17 cellular contexts compared by ENCODE assay signal in the genomic region with DNA sequence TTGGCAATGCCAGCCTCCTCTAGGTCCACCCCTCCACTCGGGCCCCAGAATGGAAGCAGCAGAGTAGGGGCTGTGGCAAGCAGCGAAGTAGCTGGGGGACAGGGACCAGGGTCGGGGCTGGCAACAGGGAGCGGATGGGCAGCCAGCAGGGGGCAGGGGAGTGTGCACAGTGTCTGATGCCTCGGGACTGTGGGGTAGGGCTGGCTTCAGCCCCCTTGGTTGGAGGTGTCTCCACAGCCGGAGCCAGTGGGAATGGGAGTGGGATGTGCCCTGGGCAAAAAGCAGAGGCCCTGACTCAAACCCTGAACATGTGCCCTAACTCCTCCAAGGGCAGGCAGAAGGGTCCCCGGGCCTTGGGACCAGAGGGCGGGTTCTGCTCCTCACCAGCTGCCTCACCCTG. TPM values are rescaled to one million over a fixed set of nuclear protein-coding genes. Genes with fewer than 3 reads are reported as not detected.
DNase-seq lines count a peak whose midpoint lies in the region; ATAC-seq and TF ChIP-seq lines count a peak whose summit lies in the region.
"Had no signal": no experiment of that assay in that cellular context is flagged by ENCODE, and none has a peak within 500 bp of the region (broad histone marks: within the 10 kb centered on the region; RNA-seq: fewer than 3 reads in every experiment).

No MANE protein-coding gene starts in this region.

- H3K9me3 ChIP-seq in neuronal stem cell (replicated peaks in 1 of 2; ENCODE audit: control insufficient read depth in 2 of 2, insufficient read depth in 1 of 2, low read depth in 1 of 2, low read length in 2 of 2) (no peaks in the 10 kb centered on the region), mesenchymal stem cell (ENCODE audit: control insufficient read depth, low read length) (no peaks in the 10 kb centered on the region)
- H3K9me3 ChIP-seq: heart right ventricle, vagina had no signal

- DNase-seq in GF-D8 (lab: John Stamatoyannopoulos, UW) (peak; percentile 1), HL-60 (ENCODE audit: low read depth in 1 of 2, low spot score in 1 of 2) (no peak), WTC11 (ENCODE audit: low spot score) (peak; percentile 44), neuronal stem cell (ENCODE audit: low spot score) (no peak), mesenchymal stem cell (no peak), NCI-H69 (lab: John Stamatoyannopoulos, UW) (no peak)
- DNase-seq in activated T-cell treated with anti-CD3 and anti-CD28 coated beads, Interleukin-2, amount 50 U/mL, for 48 hours = no peak
- DNase-seq: activated CD8-positive, alpha-beta T cell treated with anti-CD3 and anti-CD28 coated beads, Interleukin-2, amount 10 ng/mL, durations not matched to agents 7 days and 5 days; amniotic stem cell; heart right ventricle; NCI-H2107 had no signal

- H2AK5ac ChIP-seq in neuronal stem cell (ENCODE audit: low read depth, low read length) = no peak overlapping the region
- H2AK5ac ChIP-seq in mesenchymal stem cell (ENCODE audit: low read length, severe bottlenecking) = no peak overlapping the region

- H3K9ac ChIP-seq in neuronal stem cell (ENCODE audit: low read depth, low read length, poor library complexity) (no peak overlapping the region), mesenchymal stem cell (ENCODE audit: low read length) (no peak overlapping the region)
- H3K9ac ChIP-seq: parathyroid adenoma had no signal

- no peak overlapping the region for H2BK15ac ChIP-seq in neuronal stem cell (ENCODE audit: low read length)
- no peak overlapping the region for H2BK15ac ChIP-seq in mesenchymal stem cell (ENCODE audit: low read depth, poor library complexity, severe bottlenecking)

- H2BK12ac ChIP-seq in neuronal stem cell (ENCODE audit: low read length) (no peak overlapping the region), mesenchymal stem cell (ENCODE audit: low read length in 2 of 2) (no peak overlapping the region)

- H3K4me3 Mint-ChIP-seq in WTC11 = no peak overlapping the region
- H3K4me3 Mint-ChIP-seq: activated CD8-positive, alpha-beta T cell treated with anti-CD3 and anti-CD28 coated beads, Interleukin-2, amount 10 ng/mL, durations not matched to agents 7 days and 5 days; activated T-helper 17 cell treated with anti-CD3 and anti-CD28 coated beads, Interleukin-2, amount 50 U/mL, for 72 hours; stimulated activated naive CD8-positive, alpha-beta T cell treated with anti-CD3 and anti-CD28 coated beads, Interleukin-15, Interleukin-2, amounts not matched to agents 100 ng/mL and 50 ng/mL, for 24 hours had no signal

- H3K14ac ChIP-seq in neuronal stem cell (ENCODE audit: low read length) (no peak overlapping the region), mesenchymal stem cell (ENCODE audit: low read length in 2 of 2) (no peak overlapping the region)

- WGBS in neuronal stem cell (ENCODE audit: extremely low coverage in 2 of 2, insufficient read length in 2 of 2, insufficient replicate concordance in 1 of 2), 2 donors = no CpG with 5 or more reads among the region's 8 CpGs
- WGBS in mesenchymal stem cell = 86% methylated on average over 5 of the region's 8 CpGs

- H3K27me3 ChIP-seq in HL-60 (ENCODE audit: insufficient read depth, poor library complexity, severe bottlenecking) (no peaks in the 10 kb centered on the region), neuronal stem cell (ENCODE audit: control insufficient read depth in 3 of 3, insufficient read depth in 3 of 3, low read depth in 1 of 3, low read length in 3 of 3) (no peaks in the 10 kb centered on the region), mesenchymal stem cell (ENCODE audit: control insufficient read depth in 1 of 2, insufficient read depth in 1 of 2, low read length in 2 of 2) (no peaks in the 10 kb centered on the region)
- H3K27me3 ChIP-seq: heart right ventricle, vagina had no signal

- H3K79me1 ChIP-seq in neuronal stem cell (ENCODE audit: low read depth, low read length) (no peaks in the 10 kb centered on the region), mesenchymal stem cell (replicated peaks; ENCODE audit: low read length, poor library complexity, severe bottlenecking) (no peaks in the 10 kb centered on the region)

- no peak overlapping the region for H2BK120ac ChIP-seq in neuronal stem cell (ENCODE audit: low read depth, low read length)
- no peak overlapping the region for H2BK120ac ChIP-seq in mesenchymal stem cell (ENCODE audit: low read depth, low read length)

- H3K36me3 Mint-ChIP-seq in WTC11 = no peaks in the 10 kb centered on the region

- H3K4ac ChIP-seq in neuronal stem cell (ENCODE audit: low read length) = no peak overlapping the region
- H3K4ac ChIP-seq in mesenchymal stem cell (ENCODE audit: low read depth in 1 of 2, low read length in 2 of 2) = no peak overlapping the region

- H3K27me3 Mint-ChIP-seq in WTC11 (ENCODE audit: low read depth) = no peaks in the 10 kb centered on the region
- H3K27me3 Mint-ChIP-seq: activated T-helper 17 cell treated with anti-CD3 and anti-CD28 coated beads, Interleukin-2, amount 50 U/mL, for 72 hours; stimulated activated naive CD8-positive, alpha-beta T cell treated with anti-CD3 and anti-CD28 coated beads, Interleukin-15, Interleukin-2, amounts not matched to agents 100 ng/mL and 50 ng/mL, for 24 hours had no signal

- H3K36me3 ChIP-seq in neuronal stem cell (replicated peaks in 1 of 2; ENCODE audit: control insufficient read depth in 2 of 2, insufficient read depth in 2 of 2, low read length in 2 of 2) (no peaks in the 10 kb centered on the region), mesenchymal stem cell (ENCODE audit: control insufficient read depth in 1 of 2, insufficient read depth in 2 of 2, low read depth in 1 of 2, low read length in 2 of 2) (peaks cover 37 to 43% of the 10 kb centered on the region in 2 experiments)

- H3K9me3 Mint-ChIP-seq in WTC11 = no peaks in the 10 kb centered on the region
- H3K9me3 Mint-ChIP-seq: activated T-helper 17 cell treated with anti-CD3 and anti-CD28 coated beads, Interleukin-2, amount 50 U/mL, for 72 hours; stimulated activated naive CD8-positive, alpha-beta T cell treated with anti-CD3 and anti-CD28 coated beads, Interleukin-15, Interleukin-2, amounts not matched to agents 100 ng/mL and 50 ng/mL, for 24 hours had no signal

- H2BK5ac ChIP-seq in neuronal stem cell (ENCODE audit: low read length) = no peak overlapping the region
- H2BK5ac ChIP-seq in mesenchymal stem cell (ENCODE audit: low read depth, low read length, poor library complexity, severe bottlenecking) = no peak overlapping the region

- peaks cover 3% of the 10 kb centered on the region for H3K4me1 Mint-ChIP-seq in WTC11

- H4K91ac ChIP-seq in neuronal stem cell (ENCODE audit: low read depth, low read length, poor library complexity) (no peak overlapping the region), mesenchymal stem cell (ENCODE audit: low read length) (no peak overlapping the region)

- H3K23ac ChIP-seq in neuronal stem cell (ENCODE audit: low read depth, low read length, poor library complexity) = no peak overlapping the region
- H3K23ac ChIP-seq in mesenchymal stem cell (ENCODE audit: low read length in 2 of 2) = no peak overlapping the region

- H4K8ac ChIP-seq in neuronal stem cell (ENCODE audit: low read depth, low read length) (no peak overlapping the region), mesenchymal stem cell (ENCODE audit: low read length) (no peak overlapping the region)

- no peak for TF ChIP-seq CTCF in HL-60 (IDR thresholded peaks at IDR 0.05; ENCODE audit: insufficient read depth, low read length)
- no peak for TF ChIP-seq CTCF in WTC11 (IDR thresholded peaks at IDR 0.05)

- H3K4me3 ChIP-seq in HL-60 (replicated peaks; ENCODE audit: insufficient read depth, low read length) (no peak overlapping the region), neuronal stem cell (ENCODE audit: low read length in 2 of 2) (no peak overlapping the region), mesenchymal stem cell (ENCODE audit: insufficient read depth in 1 of 2, low read depth in 1 of 2, low read length in 2 of 2) (no peak overlapping the region)
- H3K4me3 ChIP-seq: heart right ventricle, vagina had no signal

- H3K4me2 ChIP-seq in neuronal stem cell (ENCODE audit: insufficient read depth, low read length, poor library complexity, severe bottlenecking) = no peak overlapping the region
- no peak overlapping the region for H3K4me2 ChIP-seq in mesenchymal stem cell (ENCODE audit: low read length, poor library complexity, severe bottlenecking)

- POLR2A ChIA-PET in WTC11 (lab: Charles Lee) = no interaction called here

- H3K27ac Mint-ChIP-seq in WTC11 = no peak overlapping the region
- H3K27ac Mint-ChIP-seq: activated CD8-positive, alpha-beta T cell treated with anti-CD3 and anti-CD28 coated beads, Interleukin-2, amount 10 ng/mL, durations not matched to agents 7 days and 5 days; activated T-helper 17 cell treated with anti-CD3 and anti-CD28 coated beads, Interleukin-2, amount 50 U/mL, for 72 hours; stimulated activated naive CD8-positive, alpha-beta T cell treated with anti-CD3 and anti-CD28 coated beads, Interleukin-15, Interleukin-2, amounts not matched to agents 100 ng/mL and 50 ng/mL, for 24 hours had no signal

- H3K4me1 ChIP-seq in neuronal stem cell (ENCODE audit: control insufficient read depth in 2 of 2, insufficient read depth in 1 of 2, low read depth in 1 of 2, low read length in 2 of 2) (no peaks in the 10 kb centered on the region), mesenchymal stem cell (ENCODE audit: control insufficient read depth, insufficient read depth, low read depth, low read length) (peaks cover 12% of the 10 kb centered on the region)
- H3K4me1 ChIP-seq: parathyroid adenoma had no signal

- H3K27ac ChIP-seq in HL-60 (replicated peaks) = peak overlapping the region; percentile 12; the same call in 1 of the 2 replicates
- H3K27ac ChIP-seq in neuronal stem cell (replicated peaks; ENCODE audit: low read length) = no peak overlapping the region
- no peak overlapping the region for H3K27ac ChIP-seq in mesenchymal stem cell (ENCODE audit: low read length, poor library complexity, severe bottlenecking)
- H3K27ac ChIP-seq: heart right ventricle, parathyroid adenoma, vagina had no signal

- H3K18ac ChIP-seq in neuronal stem cell (ENCODE audit: low read length) (peak overlapping the region; percentile 48), mesenchymal stem cell (ENCODE audit: low read depth in 1 of 2, low read length in 2 of 2) (no peak overlapping the region)

- ATAC-seq in WTC11 = peak; percentile 24; the same call in 1 of the 2 replicates
- ATAC-seq in GM18907 (IDR thresholded peaks at IDR 0.05; ENCODE audit: unreplicated experiment) = no peak
- ATAC-seq: activated T-helper 17 cell treated with anti-CD3 and anti-CD28 coated beads, Interleukin-2, amount 50 U/mL, for 72 hours; esophagus mucosa; heart right ventricle had no signal

- CTCF ChIA-PET in WTC11 (lab: Charles Lee) = no interaction called here

- H2AFZ ChIP-seq in neuronal stem cell (ENCODE audit: low read length) = no peak overlapping the region
- no peak overlapping the region for H2AFZ ChIP-seq in mesenchymal stem cell (ENCODE audit: low read depth, low read length)
- H2AFZ ChIP-seq: parathyroid adenoma had no signal

RNA-seq across cellular contexts. Expression of a gene that starts 18.5 kb away (rescaled TPM):
- 12.9 to 16.0 TPM (median 14.8 TPM) in 3 replicates for total RNA-seq in WTC11 (2021)
- polyA plus RNA-seq in neuronal stem cell (2013, experiment 1 of 2) = 1.5 TPM
- 1.4 TPM for polyA plus RNA-seq in neuronal stem cell (2013, experiment 2 of 2)
- polyA plus RNA-seq in mesenchymal stem cell (2013, experiment 1 of 2) = 0.75 TPM
- polyA plus RNA-seq in mesenchymal stem cell (2013, experiment 2 of 2) = 0.51 TPM

RNA-seq across cellular contexts. Expression of a gene that starts 39.4 kb away (rescaled TPM):
- total RNA-seq in WTC11 (2021) = 15.8 to 19.6 TPM (median 17.2 TPM) in 3 replicates
- 4.9 TPM for polyA plus RNA-seq in neuronal stem cell (2013, experiment 1 of 2)
- 5.6 TPM for polyA plus RNA-seq in neuronal stem cell (2013, experiment 2 of 2)
- polyA plus RNA-seq in mesenchymal stem cell (2013, experiment 1 of 2) = 16.5 TPM
- 17.2 TPM for polyA plus RNA-seq in mesenchymal stem cell (2013, experiment 2 of 2)

Comparison
In these comparisons a context has a peak if more than half of its experiments do, and no peak if none do; other contexts are left out.
1. DNase-seq: peak in GF-D8 (single experiment) and WTC11 (single experiment); none in HL-60 (0 of 2), neuronal stem cell (single experiment), mesenchymal stem cell (single experiment), activated T-cell treated with anti-CD3 and anti-CD28 coated beads, Interleukin-2, amount 50 U/mL, for 48 hours (0 of 2) and NCI-H69 (single experiment).